ENCODE assay signal across 34 cellular contexts in genomic region chrX:110251961-110252360, GRCh38.
"Had no signal": no experiment of that assay in that cellular context is flagged by ENCODE, and none has a peak within 500 bp of the region (broad histone marks: within the 10 kb centered on the region; RNA-seq: fewer than 3 reads in every experiment).

No MANE protein-coding gene starts in this region.

- H3K9me3 ChIP-seq: MG63 had no signal

- H3K4me3 ChIP-seq: MG63 had no signal

- H3K27me3 ChIP-seq: MG63 had no signal

- DNase-seq: Karpas-422, Kasumi-1, MG63, MM.1S, MV-4-11, NCI-H1048, NCI-H1092, NCI-H1092 treated with DMSO at 0.1 percent for 48 hours, NCI-H1105, NCI-H1105 treated with DMSO at 0.1 percent for 48 hours, NCI-H1417, NCI-H1417 treated with DMSO at 0.1 percent for 48 hours, NCI-H1436, NCI-H1436 treated with DMSO at 0.1 percent for 48 hours, NCI-H146, NCI-H1694, NCI-H1694 treated with DMSO at 0.1 percent for 48 hours, NCI-H187, NCI-H187 treated with DMSO at 0.1 percent for 48 hours, NCI-H1930, NCI-H2029, NCI-H2029 treated with DMSO at 0.1 percent for 48 hours, NCI-H2081, NCI-H2081 treated with DMSO at 0.1 percent for 48 hours, NCI-H2107, NCI-H2171, NCI-H2171 treated with DMSO at 0.1 percent for 48 hours, NCI-H2227 treated with DMSO at 0.1 percent for 48 hours, NCI-H226, NCI-H345, NCI-H446, NCI-H446 treated with DMSO at 0.1 percent for 48 hours, NCI-H510A had no signal

- H3K36me3 ChIP-seq: MG63 had no signal

- H3K9ac ChIP-seq: KMS-11 had no signal

- H3K4me2 ChIP-seq: KMS-11 had no signal

- H3K27ac ChIP-seq: KMS-11 had no signal
